ENCODE assay signal across 38 cellular contexts in the genomic region with DNA sequence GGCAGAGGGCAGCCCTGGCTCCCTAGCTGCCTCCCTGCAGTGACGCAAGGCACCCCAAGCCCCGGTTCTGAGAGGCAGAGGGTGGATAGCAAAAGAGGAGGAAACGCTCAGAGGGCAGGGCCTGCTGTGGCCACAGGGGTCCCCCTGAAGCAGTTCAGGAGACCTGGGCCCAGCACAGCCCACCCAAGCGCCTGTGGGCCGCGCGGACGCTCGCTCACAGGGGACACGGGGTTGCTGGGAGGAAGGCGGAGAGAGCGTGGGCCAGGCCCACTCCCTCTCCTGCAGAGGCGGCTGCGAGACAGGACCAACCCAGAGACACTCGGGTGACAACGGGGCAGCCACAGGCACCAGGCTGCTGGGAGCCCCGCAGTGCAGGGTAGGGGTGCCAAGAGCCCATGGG. TPM values are rescaled to one million over a fixed set of nuclear protein-coding genes. Genes with fewer than 3 reads are reported as not detected.
"Had no signal": no experiment of that assay in that cellular context is flagged by ENCODE, and none has a peak within 500 bp of the region (broad histone marks: within the 10 kb centered on the region; RNA-seq: fewer than 3 reads in every experiment).

No MANE protein-coding gene starts in this region.

- H3K4me1 Mint-ChIP-seq: activated B cell treated with CpG ODN at 0.5 μM for 24 hours; activated naive CD8-positive, alpha-beta T cell treated with anti-CD3 and anti-CD28 coated beads, Interleukin-2, amount 10 ng/mL, durations not matched to agents 7 days and 5 days; activated naive CD8-positive, alpha-beta T cell treated with anti-CD3 and anti-CD28 coated beads, Interleukin-2, amount 50 U/mL, for 24 hours; brain had no signal

- H3K27me3 ChIP-seq: ascending aorta had no signal

- H3K27ac Mint-ChIP-seq: activated B cell treated with CpG ODN at 0.5 μM for 24 hours; activated CD4-positive, alpha-beta memory T cell treated with anti-CD3 and anti-CD28 coated beads for 36 hours; activated CD4-positive, alpha-beta T cell treated with anti-CD3 and anti-CD28 coated beads, Interleukin-2, amount 10 ng/mL, durations not matched to agents 24 days and 14 days; activated CD8-positive, alpha-beta T cell treated with anti-CD3 and anti-CD28 coated beads for 36 hours; activated naive CD4-positive, alpha-beta T cell treated with anti-CD3 and anti-CD28 coated beads, Interleukin-2, amount 10 ng/mL, durations not matched to agents 7 days and 5 days; activated naive CD4-positive, alpha-beta T cell treated with anti-CD3 and anti-CD28 coated beads, Interleukin-2, amount 50 U/mL, for 24 hours; activated naive CD8-positive, alpha-beta T cell; activated naive CD8-positive, alpha-beta T cell treated with anti-CD3 and anti-CD28 coated beads, Interleukin-2, amount 50 U/mL, for 24 hours; activated T-cell treated with anti-CD3 and anti-CD28 coated beads, Interleukin-2, amount 50 U/mL, for 24 hours; activated T-helper 2 cell treated with anti-CD3 and anti-CD28 coated beads, Interferon-gamma antibody, Interleukin-2, Interleukin-4, amounts not matched to agents 10 μg/mL and 5 μg/mL and 100 μg/mL, durations not matched to agents 14 hours and 24 hours and 36 hours; brain; T-helper 1 cell treated with Interleukin-12 subunit alpha and Interleukin-12 subunit beta and Interleukin-4 antibody, amounts not matched to agents 30 μg/mL and 1 μg/mL, for 36 hours; T-helper 2 cell treated with Interferon-gamma antibody and Interleukin-4, amounts not matched to agents 5 μg/mL and 100 μg/mL, for 36 hours had no signal

- H3K4me3 ChIP-seq: ascending aorta, cardiac muscle cell had no signal

- H3K9me3 ChIP-seq: ascending aorta had no signal

- H3K4me1 ChIP-seq: ascending aorta had no signal

- ATAC-seq: activated CD8-positive, alpha-beta T cell treated with anti-CD3 and anti-CD28 coated beads for 36 hours; activated naive CD8-positive, alpha-beta T cell treated with anti-CD3 and anti-CD28 coated beads, Interleukin-2, amount 50 U/mL, for 24 hours had no signal

- H3K4me3 Mint-ChIP-seq: activated B cell treated with CpG ODN at 0.5 μM for 24 hours; activated CD4-positive, alpha-beta memory T cell treated with anti-CD3 and anti-CD28 coated beads for 36 hours; activated CD4-positive, alpha-beta T cell treated with anti-CD3 and anti-CD28 coated beads, Interleukin-2, amount 10 ng/mL, durations not matched to agents 24 days and 14 days; activated CD8-positive, alpha-beta T cell treated with anti-CD3 and anti-CD28 coated beads for 36 hours; activated naive CD4-positive, alpha-beta T cell treated with anti-CD3 and anti-CD28 coated beads, Interleukin-2, amount 10 ng/mL, durations not matched to agents 7 days and 5 days; activated naive CD4-positive, alpha-beta T cell treated with anti-CD3 and anti-CD28 coated beads, Interleukin-2, amount 50 U/mL, for 24 hours; activated naive CD8-positive, alpha-beta T cell; activated naive CD8-positive, alpha-beta T cell treated with anti-CD3 and anti-CD28 coated beads, Interleukin-2, amount 10 ng/mL, durations not matched to agents 7 days and 5 days; activated naive CD8-positive, alpha-beta T cell treated with anti-CD3 and anti-CD28 coated beads, Interleukin-2, amount 50 U/mL, for 24 hours; activated T-cell treated with anti-CD3 and anti-CD28 coated beads, Interleukin-2, amount 50 U/mL, for 24 hours; brain; T-helper 1 cell treated with Interleukin-12 subunit alpha and Interleukin-12 subunit beta and Interleukin-4 antibody, amounts not matched to agents 30 μg/mL and 1 μg/mL, for 36 hours; T-helper 2 cell treated with Interferon-gamma antibody and Interleukin-4, amounts not matched to agents 5 μg/mL and 100 μg/mL, for 36 hours had no signal

- DNase-seq: activated B cell treated with CpG ODN at 0.5 μM for 24 hours; activated CD4-positive, alpha-beta memory T cell treated with anti-CD3 and anti-CD28 coated beads for 36 hours; activated CD4-positive, alpha-beta T cell treated with anti-CD3 and anti-CD28 coated beads for 4 hours; activated CD4-positive, alpha-beta T cell treated with anti-CD3 and anti-CD28 coated beads, Interleukin-2, amount 10 ng/mL, durations not matched to agents 24 days and 14 days; activated CD4-positive, alpha-beta T cell treated with anti-CD3 and anti-CD28 coated beads, Interleukin-2, amount 50 U/mL, for 1 hour; activated CD4-positive, alpha-beta T cell treated with anti-CD3 and anti-CD28 coated beads, Interleukin-2, amount 50 U/mL, for 4 hours; activated CD4-positive, CD25-positive, alpha-beta regulatory T cell treated with anti-CD3 and anti-CD28 coated beads, Interleukin-2, amount 50 U/mL, for 72 hours; activated CD8-positive, alpha-beta memory T cell treated with anti-CD3 and anti-CD28 coated beads, Interleukin-2, amount 50 U/mL, for 4 hours; activated CD8-positive, alpha-beta T cell treated with anti-CD3 and anti-CD28 coated beads for 36 hours; activated effector memory CD4-positive, alpha-beta T cell treated with Interleukin-2 at 50 U/mL for 16 hours; activated gamma-delta T cell; activated naive CD4-positive, alpha-beta T cell treated with anti-CD3 and anti-CD28 coated beads, Interleukin-2, amount 10 ng/mL, durations not matched to agents 7 days and 5 days; activated naive CD4-positive, alpha-beta T cell treated with Interleukin-2 at 50 U/mL for 16 hours; activated naive CD8-positive, alpha-beta T cell treated with anti-CD3 and anti-CD28 coated beads, Interleukin-2, amount 10 ng/mL, durations not matched to agents 7 days and 5 days; activated naive CD8-positive, alpha-beta T cell treated with anti-CD3 and anti-CD28 coated beads, Interleukin-2, amount 50 U/mL, for 24 hours; activated T-cell treated with anti-CD3 and anti-CD28 coated beads for 4 hours; activated T-cell treated with anti-CD3 and anti-CD28 coated beads, Interleukin-2, amount 50 U/mL, for 24 hours; activated T-cell treated with anti-CD3 and anti-CD28 coated beads, Interleukin-2, amount 50 U/mL, for 48 hours; amygdala; anterior cingulate cortex; caudate nucleus; T-helper 1 cell; T-helper 2 cell; T-helper 9 cell had no signal

- FAIRE-seq: bronchial epithelial cell, TTC549 had no signal

- H3K9me3 Mint-ChIP-seq: activated B cell treated with CpG ODN at 0.5 μM for 24 hours; activated CD4-positive, alpha-beta memory T cell treated with anti-CD3 and anti-CD28 coated beads for 36 hours; activated CD4-positive, alpha-beta T cell treated with anti-CD3 and anti-CD28 coated beads, Interleukin-2, amount 10 ng/mL, durations not matched to agents 24 days and 14 days; activated CD8-positive, alpha-beta T cell treated with anti-CD3 and anti-CD28 coated beads for 36 hours; activated naive CD4-positive, alpha-beta T cell treated with anti-CD3 and anti-CD28 coated beads, Interleukin-2, amount 10 ng/mL, durations not matched to agents 7 days and 5 days; activated naive CD4-positive, alpha-beta T cell treated with anti-CD3 and anti-CD28 coated beads, Interleukin-2, amount 50 U/mL, for 24 hours; activated naive CD8-positive, alpha-beta T cell treated with anti-CD3 and anti-CD28 coated beads, Interleukin-2, amount 10 ng/mL, durations not matched to agents 7 days and 5 days; activated naive CD8-positive, alpha-beta T cell treated with anti-CD3 and anti-CD28 coated beads, Interleukin-2, amount 50 U/mL, for 24 hours; activated T-cell treated with anti-CD3 and anti-CD28 coated beads, Interleukin-2, amount 50 U/mL, for 24 hours; activated T-helper 2 cell treated with anti-CD3 and anti-CD28 coated beads, Interferon-gamma antibody, Interleukin-2, Interleukin-4, amounts not matched to agents 10 μg/mL and 5 μg/mL and 100 μg/mL, durations not matched to agents 14 hours and 24 hours and 36 hours; brain; T-helper 1 cell treated with Interleukin-12 subunit alpha and Interleukin-12 subunit beta and Interleukin-4 antibody, amounts not matched to agents 30 μg/mL and 1 μg/mL, for 36 hours; T-helper 2 cell treated with Interferon-gamma antibody and Interleukin-4, amounts not matched to agents 5 μg/mL and 100 μg/mL, for 36 hours had no signal

- H3K36me3 Mint-ChIP-seq: activated naive CD4-positive, alpha-beta T cell treated with anti-CD3 and anti-CD28 coated beads, Interleukin-2, amount 50 U/mL, for 24 hours; activated naive CD8-positive, alpha-beta T cell had no signal

- H3K27ac ChIP-seq: ascending aorta, cardiac muscle cell, VCaP had no signal

RNA-seq across cellular contexts. Expression of gene TMEM210, which starts 7.9 kb away (rescaled TPM):
- total RNA-seq: activated B cell treated with CpG ODN at 0.5 μM for 24 hours; activated CD4-positive, alpha-beta memory T cell treated with anti-CD3 and anti-CD28 coated beads for 36 hours; activated CD4-positive, alpha-beta T cell treated with anti-CD3 and anti-CD28 coated beads, Interleukin-2, amount 10 ng/mL, durations not matched to agents 24 days and 14 days; activated CD8-positive, alpha-beta memory T cell treated with anti-CD3 and anti-CD28 coated beads for 36 hours; activated CD8-positive, alpha-beta T cell treated with anti-CD3 and anti-CD28 coated beads for 36 hours; activated naive CD8-positive, alpha-beta T cell treated with anti-CD3 and anti-CD28 coated beads, Interleukin-2, amount 10 ng/mL, durations not matched to agents 7 days and 5 days; activated T-helper 2 cell treated with anti-CD3 and anti-CD28 coated beads, Interferon-gamma antibody, Interleukin-2, Interleukin-4, amounts not matched to agents 10 μg/mL and 5 μg/mL and 100 μg/mL, durations not matched to agents 14 hours and 24 hours and 36 hours; ascending aorta; bronchial epithelial cell; cardiac muscle cell; cerebellum had no signal
- polyA plus RNA-seq: adipose tissue, cardiac muscle cell had no signal

RNA-seq across cellular contexts. Expression of gene LRRC26, which starts 9.9 kb away (rescaled TPM):
- total RNA-seq: activated CD4-positive, alpha-beta memory T cell treated with anti-CD3 and anti-CD28 coated beads for 36 hours; activated CD4-positive, alpha-beta T cell treated with anti-CD3 and anti-CD28 coated beads, Interleukin-2, amount 10 ng/mL, durations not matched to agents 24 days and 14 days; activated CD8-positive, alpha-beta memory T cell treated with anti-CD3 and anti-CD28 coated beads for 36 hours; activated CD8-positive, alpha-beta T cell treated with anti-CD3 and anti-CD28 coated beads for 36 hours; activated naive CD8-positive, alpha-beta T cell treated with anti-CD3 and anti-CD28 coated beads, Interleukin-2, amount 10 ng/mL, durations not matched to agents 7 days and 5 days; ascending aorta; cardiac muscle cell had no signal
